In the genomic region with DNA sequence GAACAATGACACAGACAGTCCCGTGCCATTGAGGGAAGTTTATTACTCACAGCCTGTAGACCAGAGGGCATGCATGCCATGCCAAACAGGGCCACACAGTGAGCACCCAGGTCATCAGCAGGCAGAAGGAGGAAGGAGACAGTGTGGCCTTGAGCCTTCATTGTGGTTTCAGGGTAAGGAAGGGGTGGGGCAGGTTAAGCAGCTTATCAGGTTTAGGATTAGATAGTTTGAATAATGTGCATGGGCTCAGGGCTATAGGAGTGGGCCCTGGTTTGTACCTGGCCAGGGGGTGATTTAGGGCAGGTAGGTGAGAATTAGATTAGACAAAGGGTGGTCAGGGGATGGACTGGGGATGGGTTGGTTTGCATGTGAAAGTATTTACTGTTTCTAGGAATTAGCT, we compare ENCODE assay signal across 20 cellular contexts.
"Had no signal": no experiment of that assay in that cellular context is flagged by ENCODE, and none has a peak within 500 bp of the region (broad histone marks: within the 10 kb centered on the region; RNA-seq: fewer than 3 reads in every experiment).

No MANE protein-coding gene starts in this region.

- H3K4me1 ChIP-seq: suprapubic skin had no signal

- H3K4me1 Mint-ChIP-seq: nephron progenitor cell had no signal

- H3K27me3 ChIP-seq: dorsolateral prefrontal cortex, suprapubic skin had no signal

- H3K27ac Mint-ChIP-seq: activated naive CD8-positive, alpha-beta T cell; nephron progenitor cell; type B pancreatic cell had no signal

- ATAC-seq: activated CD4-positive, CD25-positive, alpha-beta regulatory T cell treated with anti-CD3 and anti-CD28 coated beads, Interleukin-2, amount 50 U/mL, for 24 hours; activated T-cell treated with anti-CD3 and anti-CD28 coated beads, Interleukin-2, amount 50 U/mL, for 4 hours; left ventricle myocardium superior; right cardiac atrium; stimulated activated naive CD8-positive, alpha-beta T cell treated with anti-CD3 and anti-CD28 coated beads, Interleukin-15, Interleukin-2, amounts not matched to agents 100 U/mL and 50 U/mL, for 24 hours had no signal

- H3K9me3 Mint-ChIP-seq: activated T-cell treated with anti-CD3 and anti-CD28 coated beads, Interleukin-2, amount 50 U/mL, for 4 hours; nephron progenitor cell; type B pancreatic cell had no signal

- H3K36me3 Mint-ChIP-seq: activated naive CD8-positive, alpha-beta T cell; type B pancreatic cell had no signal

- H3K27ac ChIP-seq: dorsolateral prefrontal cortex, suprapubic skin had no signal

- H3K36me3 ChIP-seq: suprapubic skin had no signal

- DNase-seq: activated CD4-positive, alpha-beta T cell treated with anti-CD3 and anti-CD28 coated beads, Interleukin-2, amount 50 U/mL, for 1 hour; activated effector memory CD4-positive, alpha-beta T cell treated with anti-CD3 and anti-CD28 coated beads, Interleukin-2, amount 50 U/mL, for 16 hours; activated T-cell treated with anti-CD3 and anti-CD28 coated beads, Interleukin-2, amount 50 U/mL, for 4 hours; amniotic stem cell; dorsolateral prefrontal cortex; foreskin fibroblast; hippocampal formation; left ventricle myocardium superior; mesenchymal stem cell; nephron progenitor cell; occipital lobe; right cardiac atrium; small intestine; stimulated activated naive CD8-positive, alpha-beta T cell treated with anti-CD3 and anti-CD28 coated beads, Interleukin-15, Interleukin-2, amounts not matched to agents 100 U/mL and 50 U/mL, for 24 hours; T-helper 2 cell had no signal

- H3K4me3 ChIP-seq: dorsolateral prefrontal cortex, suprapubic skin had no signal

- H3K27me3 Mint-ChIP-seq: progenitor cell of endocrine pancreas, type B pancreatic cell had no signal

- H3K9me3 ChIP-seq: suprapubic skin had no signal

- H3K4me3 Mint-ChIP-seq: activated naive CD8-positive, alpha-beta T cell; activated T-cell treated with anti-CD3 and anti-CD28 coated beads, Interleukin-2, amount 50 U/mL, for 4 hours; nephron progenitor cell; type B pancreatic cell had no signal
